Comparison of ENCODE assay signal across 8 cellular contexts in the genomic region with DNA sequence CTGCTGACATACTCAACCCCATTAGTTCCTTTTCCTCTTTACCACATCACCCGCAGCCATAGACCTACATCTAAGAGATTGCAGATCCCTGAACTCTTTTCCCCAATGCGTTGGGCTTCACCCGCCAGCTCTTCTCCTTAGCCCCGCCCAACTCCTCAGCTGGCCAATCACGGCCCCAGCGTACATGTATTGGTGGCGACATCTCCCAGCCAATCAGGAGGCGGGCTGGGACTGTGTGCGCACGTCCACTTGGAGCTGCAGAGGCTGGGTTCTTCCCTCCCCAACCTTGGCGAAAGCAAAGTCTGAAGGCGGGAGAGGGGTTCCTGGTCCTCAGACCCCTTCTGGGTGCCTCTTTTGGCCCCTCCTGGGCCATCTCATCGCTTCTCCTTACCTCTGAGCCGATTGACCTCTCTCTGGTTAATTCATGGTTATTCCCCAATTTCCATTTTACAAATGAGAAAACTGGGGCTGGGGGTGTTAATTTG. TPM values are rescaled to one million over a fixed set of nuclear protein-coding genes. Genes with fewer than 3 reads are reported as not detected.
A peak's percentile ranks its signal among the peaks of the same experiment; 100 is the strongest.
DNase-seq lines count a peak whose midpoint lies in the region; ATAC-seq lines count a peak whose summit lies in the region.

No MANE protein-coding gene starts in this region.

- H3K27me3 Mint-ChIP-seq in CD4-positive, CD25-positive, alpha-beta regulatory T cell: peaks cover 5% of the 10 kb centered on the region
- H3K27me3 Mint-ChIP-seq in T-cell: no peaks in the 10 kb centered on the region

- peaks cover 5 to 32% (median 15%) of the 10 kb centered on the region in 4 donors for H3K4me1 Mint-ChIP-seq in CD4-positive, CD25-positive, alpha-beta regulatory T cell
- H3K4me1 Mint-ChIP-seq in T-cell: peaks cover 26 to 30% (median 30%) of the 10 kb centered on the region in 3 donors

- POLR2A ChIA-PET in T-cell (lab: Charles Lee): interaction anchor here (0.5 to 1.3 kb wide), 7 partner anchors 12 to 287 kb away, joined by 3 to 7 read pairs (median 3); partner anchors contain the start of genes HNRNPA1 (in 1 of the 2) and PDE1B (in 1 of the 2)

- peak overlapping the region; percentile 84 to 99 (median 96) for H3K27ac Mint-ChIP-seq in CD4-positive, CD25-positive, alpha-beta regulatory T cell
- H3K27ac Mint-ChIP-seq in T-cell: peak overlapping the region; percentile 90 to 94

- H3K4me1 ChIP-seq in CD4-positive, CD25-positive, alpha-beta regulatory T cell (ENCODE audit: control insufficient read depth, insufficient read depth, low read length, poor library complexity, severe bottlenecking): peaks cover 15% of the 10 kb centered on the region
- no peaks in the 10 kb centered on the region for H3K4me1 ChIP-seq in right cardiac atrium (ENCODE audit: control insufficient read depth, insufficient read depth, low read length)
- H3K4me1 ChIP-seq in urinary bladder (ENCODE audit: insufficient read depth): no peaks in the 10 kb centered on the region

- intact Hi-C loops in right cardiac atrium (cut with DNase I): no loop called here

- peak; percentile 84 to 91 (median 85) for DNase-seq in CD4-positive, CD25-positive, alpha-beta regulatory T cell
- DNase-seq in T-cell (peak; percentile 69 to 97 (median 88)), amygdala (lab: John Stamatoyannopoulos, UW) (peak in 54 of 56 donors; percentile 35 to 96 (median 82)), right cardiac atrium (peak; percentile 95 to 98 (median 96)), pulmonary artery endothelial cell (ENCODE audit: low read depth, low spot score) (peak; percentile 29)

- H3K27me3 ChIP-seq in CD4-positive, CD25-positive, alpha-beta regulatory T cell (ENCODE audit: control insufficient read depth, insufficient read depth, low read length): no peaks in the 10 kb centered on the region
- H3K27me3 ChIP-seq in right cardiac atrium (ENCODE audit: control insufficient read depth, insufficient read depth): no peaks in the 10 kb centered on the region

- peaks cover 0 to 1% (median 0%) of the 10 kb centered on the region in 7 donors for H3K9me3 Mint-ChIP-seq in CD4-positive, CD25-positive, alpha-beta regulatory T cell
- H3K9me3 Mint-ChIP-seq in T-cell: no peaks in the 10 kb centered on the region

- no peaks in the 10 kb centered on the region for H3K36me3 ChIP-seq in CD4-positive, CD25-positive, alpha-beta regulatory T cell (ENCODE audit: control insufficient read depth, insufficient read depth, low read length)
- H3K36me3 ChIP-seq in urinary bladder (ENCODE audit: insufficient read depth): no peaks in the 10 kb centered on the region

- peak overlapping the region; percentile 71 to 94 (median 92) for H3K4me3 Mint-ChIP-seq in CD4-positive, CD25-positive, alpha-beta regulatory T cell
- H3K4me3 Mint-ChIP-seq in T-cell: peak overlapping the region; percentile 73 to 85 (median 84)

- H3K9me3 ChIP-seq in CD4-positive, CD25-positive, alpha-beta regulatory T cell (ENCODE audit: control insufficient read depth in 2 of 2, low read length in 2 of 2): no peaks in the 10 kb centered on the region
- no peaks in the 10 kb centered on the region for H3K9me3 ChIP-seq in right cardiac atrium (ENCODE audit: control insufficient read depth, low read length)

- peak; percentile 99 to 100 for ATAC-seq in CD4-positive, CD25-positive, alpha-beta regulatory T cell (ENCODE audit: low read depth in 2 of 2)
- ATAC-seq in GM19452 (IDR thresholded peaks at IDR 0.05; ENCODE audit: unreplicated experiment): peak; percentile 100
- peak; percentile 100 for ATAC-seq in HG03571 (IDR thresholded peaks at IDR 0.05; ENCODE audit: unreplicated experiment)
- peak; percentile 99 to 100 (median 100) for ATAC-seq in T-cell (replicated peaks in 1 of 4)
- ATAC-seq in right cardiac atrium: peak; percentile 98 to 99

- peaks cover 7% of the 10 kb centered on the region for H3K36me3 Mint-ChIP-seq in CD4-positive, CD25-positive, alpha-beta regulatory T cell
- no peaks in the 10 kb centered on the region for H3K36me3 Mint-ChIP-seq in T-cell

- peak overlapping the region; percentile 80 for H3K27ac ChIP-seq in CD4-positive, CD25-positive, alpha-beta regulatory T cell (ENCODE audit: insufficient read depth, low read length, poor library complexity, severe bottlenecking)
- H3K27ac ChIP-seq in right cardiac atrium (ENCODE audit: low read length) (no peak overlapping the region), urinary bladder (ENCODE audit: low read depth) (no peak overlapping the region)

- CTCF ChIA-PET in T-cell (lab: Charles Lee): interaction anchor here in 1 of 2 donors (1.4 kb wide), 1 partner anchor 19 kb away, joined by 6 read pairs; no protein-coding TSS in a partner anchor

- peak overlapping the region; percentile 91 for H3K4me3 ChIP-seq in CD4-positive, CD25-positive, alpha-beta regulatory T cell (ENCODE audit: low read depth, low read length)
- H3K4me3 ChIP-seq in right cardiac atrium (ENCODE audit: low read length): peak overlapping the region; percentile 7
- peak overlapping the region; percentile 11 for H3K4me3 ChIP-seq in urinary bladder (ENCODE audit: low read depth, low read length)

- WGBS in right cardiac atrium: 3% methylated on average over 14 of the region's 14 CpGs
- 14% methylated on average over 14 of the region's 14 CpGs for WGBS in urinary bladder

RNA-seq across cellular contexts. Expression of gene PDE1B, which starts 11.0 kb away (rescaled TPM):
- 19.4 TPM for total RNA-seq in CD4-positive, CD25-positive, alpha-beta regulatory T cell
- polyA plus RNA-seq in CD4-positive, CD25-positive, alpha-beta regulatory T cell: 1 to 10 TPM in 1 of 4 donors, under 1 TPM in 2, not detected in 1; 0.44 to 2.3 (median 0.67) TPM
- total RNA-seq in T-cell (10 to 100 TPM in 2 of 5 donors, 1 to 10 TPM in 3; 3.5 to 13.2 (median 5.4) TPM), right cardiac atrium (1 to 10 TPM; 1.0 to 3.1 (median 1.6) TPM), pulmonary artery endothelial cell (not detected in 2 replicates), urinary bladder (4.4 TPM)
- polyA plus RNA-seq in right cardiac atrium (2.6 TPM), urinary bladder (11.0 TPM)

RNA-seq across cellular contexts. Expression of gene PPP1R1A, which starts 28.0 kb away (rescaled TPM):
- total RNA-seq in CD4-positive, CD25-positive, alpha-beta regulatory T cell: not detected
- polyA plus RNA-seq in CD4-positive, CD25-positive, alpha-beta regulatory T cell: not detected
- total RNA-seq in T-cell: not detected
- total RNA-seq in right cardiac atrium: 100 to 1,000 TPM; 122 to 190 (median 161) TPM
- 210 TPM for polyA plus RNA-seq in right cardiac atrium
- not detected in 2 replicates for total RNA-seq in pulmonary artery endothelial cell
- total RNA-seq in urinary bladder: 1.6 TPM
- polyA plus RNA-seq in urinary bladder: 2.5 TPM

Comparison
In these comparisons a context has a peak if more than half of its experiments do, and no peak if none do; other contexts are left out.
1. DNase-seq: peak in every context shown above with its lines; median percentile 96 in right cardiac atrium; 88 in T-cell; 85 in CD4-positive, CD25-positive, alpha-beta regulatory T cell; 82 in amygdala; 29 in pulmonary artery endothelial cell.
2. H3K4me3 ChIP-seq: peak in every context shown above with its lines; median percentile 91 in CD4-positive, CD25-positive, alpha-beta regulatory T cell; 11 in urinary bladder; 7 in right cardiac atrium.
3. RNA of gene PPP1R1A, which starts 28.0 kb away (total RNA-seq): 122 to 190 TPM in right cardiac atrium; 1.6 TPM in urinary bladder (single experiment), not detected in CD4-positive, CD25-positive, alpha-beta regulatory T cell (single experiment), not detected in T-cell and not detected in pulmonary artery endothelial cell; every median in the first group is over 10 times any median in the second.
4. Peak in every context shown above with its lines, with median percentiles within 50 percentile points of each other: ATAC-seq.